9 cellular contexts compared by ENCODE assay signal in the genomic region with DNA sequence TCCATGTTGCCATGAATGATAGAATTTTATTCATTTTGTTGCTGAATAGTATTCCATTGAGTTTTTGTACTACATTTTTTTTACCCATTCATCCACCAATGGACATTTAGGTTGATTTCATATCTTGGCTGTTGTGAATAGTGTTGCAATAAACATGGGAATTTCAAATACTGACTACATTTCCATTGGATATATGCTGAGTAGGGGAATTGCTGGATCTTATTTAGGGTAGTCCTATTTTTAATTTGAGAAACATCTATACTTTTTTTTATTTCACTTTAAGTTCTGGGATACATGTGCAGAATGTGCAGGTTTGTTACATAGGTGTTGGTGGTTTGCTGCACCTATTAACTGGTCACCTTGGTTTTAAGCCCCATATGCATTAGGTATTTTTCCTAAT. TPM values are rescaled to one million over a fixed set of nuclear protein-coding genes. Genes with fewer than 3 reads are reported as not detected.
"Had no signal": no experiment of that assay in that cellular context is flagged by ENCODE, and none has a peak within 500 bp of the region (broad histone marks: within the 10 kb centered on the region; RNA-seq: fewer than 3 reads in every experiment).

No MANE protein-coding gene starts in this region.

- H3K36me3 ChIP-seq: HAP-1 had no signal

- H3K9me3 ChIP-seq: HAP-1 had no signal

- H2AFZ ChIP-seq: GM23248 had no signal

- H3K27ac ChIP-seq: GM23248, HL-60 had no signal

- ATAC-seq: HCT116 had no signal

- H3K4me1 ChIP-seq: HAP-1 had no signal

- DNase-seq: GM23248, GOT3, H7, HFFc6, KG1 had no signal

- H3K9ac ChIP-seq: GM23248 had no signal

- H3K4me3 ChIP-seq: GM23248, HAP-1 had no signal

RNA-seq across cellular contexts. Expression of a gene that starts 38.8 kb away (rescaled TPM):
- total RNA-seq: HT1080 had no signal
